1 cellular context compared by ENCODE assay signal in genomic region chr2:149534674-149535073, GRCh38.
TF ChIP-seq lines count a peak whose summit lies in the region.

No MANE protein-coding gene starts in this region.

TF ChIP-seq in HepG2, 621 proteins besides CTCF, POLR2A, EP300 and RAD21 (continued from another document):
- peak; percentile 52; the same call in 1 of the 2 replicates for TF ChIP-seq USF2 (IDR thresholded peaks at IDR 0.05; ENCODE audit: low read depth, low read length)
- no peak for TF ChIP-seq USF2 (CRISPR knock-in tag; IDR thresholded peaks at IDR 0.05; ENCODE audit: borderline replicate concordance)
